Comparison of ENCODE assay signal across 20 cellular contexts in genomic region chr9:83441390-83441789, GRCh38.
DNase-seq lines count a peak whose midpoint lies in the region; ATAC-seq and TF ChIP-seq lines count a peak whose summit lies in the region.
"Had no signal": no experiment of that assay in that cellular context is flagged by ENCODE, and none has a peak within 500 bp of the region (broad histone marks: within the 10 kb centered on the region; RNA-seq: fewer than 3 reads in every experiment).

No MANE protein-coding gene starts in this region.

- H2BK120ac ChIP-seq in trophoblast cell (ENCODE audit: insufficient read depth, low read length, poor library complexity) (no peak overlapping the region), H9 (ENCODE audit: low read depth, low read length, poor library complexity, severe bottlenecking) (no peak overlapping the region)

- no peak overlapping the region for H3K4me3 Mint-ChIP-seq in H9
- H3K4me3 Mint-ChIP-seq: activated CD4-positive, alpha-beta T cell treated with anti-CD3 and anti-CD28 coated beads for 36 hours; activated naive CD8-positive, alpha-beta T cell treated with anti-CD3 and anti-CD28 coated beads, Interleukin-2, amount 10 ng/mL, durations not matched to agents 7 days and 5 days had no signal

- DNase-seq in AG08395 (ENCODE audit: low spot score) (peak; percentile 13), M059J (ENCODE audit: low read depth) (peak; percentile 54), body of pancreas (peak in 3 of 4 donors; percentile 33 to 51 (median 38)), trophoblast cell (peak; percentile 55 to 85), H9 (no peak)
- DNase-seq: activated CD4-positive, alpha-beta T cell treated with anti-CD3 and anti-CD28 coated beads for 36 hours; activated naive CD8-positive, alpha-beta T cell treated with anti-CD3 and anti-CD28 coated beads, Interleukin-2, amount 10 ng/mL, durations not matched to agents 7 days and 5 days; AML-193; cortex of kidney; foreskin melanocyte; MV-4-11; NCI-H2081 treated with DMSO at 0.1 percent for 48 hours; NCI-H510A treated with DMSO at 0.1 percent for 48 hours; OCI-M1; stimulated activated CD4-positive, alpha-beta T cell treated with anti-CD3 and anti-CD28 coated beads, Interleukin-12 subunit alpha, Interleukin-12 subunit beta, amount 100 ng/mL, for 4 hours had no signal

- H4K8ac ChIP-seq in trophoblast cell (ENCODE audit: low read depth, low read length), result no peak overlapping the region
- H4K8ac ChIP-seq in H9 (replicated peaks; ENCODE audit: insufficient read length, low read depth, low read length), result no peak overlapping the region

- no peak for ATAC-seq in body of pancreas
- ATAC-seq in GM19023 (IDR thresholded peaks at IDR 0.05; ENCODE audit: unreplicated experiment), result no peak
- no peak for ATAC-seq in HG03135 (IDR thresholded peaks at IDR 0.05; ENCODE audit: unreplicated experiment)
- ATAC-seq: activated CD4-positive, alpha-beta T cell treated with anti-CD3 and anti-CD28 coated beads for 36 hours had no signal

- no peak overlapping the region for H2BK20ac ChIP-seq in H9 (ENCODE audit: low read depth, low read length, poor library complexity, severe bottlenecking)

- no peak overlapping the region for H3K23ac ChIP-seq in trophoblast cell (ENCODE audit: low read length)
- no peak overlapping the region for H3K23ac ChIP-seq in H9 (ENCODE audit: insufficient read length, low read depth, low read length)

- H4K91ac ChIP-seq in trophoblast cell (ENCODE audit: low read depth, low read length), result no peak overlapping the region
- H4K91ac ChIP-seq in H9 (ENCODE audit: insufficient read length, low read depth, low read length), result no peak overlapping the region

- no peak overlapping the region for H3T11ph ChIP-seq in H9 (ENCODE audit: low read length)

- H3K79me1 ChIP-seq in trophoblast cell (ENCODE audit: low read length), result no peaks in the 10 kb centered on the region
- H3K79me1 ChIP-seq in H9 (ENCODE audit: insufficient read depth, low read depth, low read length, poor library complexity, severe bottlenecking), result no peaks in the 10 kb centered on the region

- TF ChIP-seq CTCF in body of pancreas (IDR thresholded peaks at IDR 0.05) (no peak), H9 (conservative IDR thresholded peaks at IDR 0.05) (no peak)

- no peaks in the 10 kb centered on the region for H3K4me1 Mint-ChIP-seq in H9
- H3K4me1 Mint-ChIP-seq: activated CD4-positive, alpha-beta T cell treated with anti-CD3 and anti-CD28 coated beads for 36 hours; activated naive CD8-positive, alpha-beta T cell treated with anti-CD3 and anti-CD28 coated beads, Interleukin-2, amount 10 ng/mL, durations not matched to agents 7 days and 5 days had no signal

- H2BK5ac ChIP-seq in trophoblast cell (ENCODE audit: low read depth, low read length, poor library complexity) (no peak overlapping the region), H9 (ENCODE audit: insufficient read length, low read length) (no peak overlapping the region)

- no peaks in the 10 kb centered on the region for H4K20me1 ChIP-seq in H9 (ENCODE audit: control insufficient read depth, insufficient read depth, insufficient read length)

- H3K4me1 ChIP-seq in body of pancreas (peaks cover 22% of the 10 kb centered on the region), trophoblast cell (ENCODE audit: control insufficient read depth in 1 of 2, insufficient read depth in 2 of 2, low read length in 2 of 2) (no peaks in the 10 kb centered on the region), H9 (ENCODE audit: insufficient read depth, low read length) (no peaks in the 10 kb centered on the region)

- H2BK12ac ChIP-seq in trophoblast cell (ENCODE audit: low read length) (no peak overlapping the region), H9 (ENCODE audit: insufficient read length, low read depth, low read length) (no peak overlapping the region)

- no peaks in the 10 kb centered on the region for H3K23me2 ChIP-seq in H9 (ENCODE audit: insufficient read length, low read depth, low read length, poor library complexity, severe bottlenecking)

- H3K4me2 ChIP-seq in trophoblast cell (ENCODE audit: low read length) (no peak overlapping the region), H9 (ENCODE audit: insufficient read depth, insufficient read length, low read length) (no peak overlapping the region)

- H3K27me3 ChIP-seq in body of pancreas (no peaks in the 10 kb centered on the region), trophoblast cell (ENCODE audit: insufficient read depth, low read length) (no peaks in the 10 kb centered on the region), H9 (ENCODE audit: insufficient read depth, low read length) (no peaks in the 10 kb centered on the region)

- WGBS in body of pancreas, 2 donors, result 23 to 33% methylated on average over 3 of the region's 3 CpGs
- no CpG with 5 or more reads among the region's 3 CpGs for WGBS in trophoblast cell (ENCODE audit: extremely low coverage, insufficient coverage, insufficient read length)
- no CpG with 5 or more reads among the region's 3 CpGs for WGBS in H9 (ENCODE audit: extremely low coverage, insufficient read length, low lambda C conversion rate)

- H3K36me3 Mint-ChIP-seq in H9 (ENCODE audit: insufficient read depth in 1 of 3, low read depth in 3 of 3), result no peaks in the 10 kb centered on the region
- H3K36me3 Mint-ChIP-seq: activated naive CD8-positive, alpha-beta T cell treated with anti-CD3 and anti-CD28 coated beads, Interleukin-2, amount 10 ng/mL, durations not matched to agents 7 days and 5 days had no signal

- H3K27ac ChIP-seq in body of pancreas, result peak overlapping the region in 2 of 4 donors; percentile 11 to 37
- no peak overlapping the region for H3K27ac ChIP-seq in trophoblast cell (ENCODE audit: low read depth, low read length)
- H3K27ac ChIP-seq in H9 (ENCODE audit: insufficient read length, low read depth, low read length), result no peak overlapping the region
- H3K27ac ChIP-seq: HL-60, SK-N-MC had no signal

- H3K14ac ChIP-seq in trophoblast cell (ENCODE audit: low read length) (no peak overlapping the region), H9 (ENCODE audit: insufficient read depth, low read length) (no peak overlapping the region)

- H3K4ac ChIP-seq in trophoblast cell (ENCODE audit: low read depth, low read length) (no peak overlapping the region), H9 (ENCODE audit: low read depth, low read length) (no peak overlapping the region)

- H2AFZ ChIP-seq in trophoblast cell (ENCODE audit: insufficient read depth, low read length, poor library complexity) (no peak overlapping the region), H9 (ENCODE audit: low read length) (no peak overlapping the region)

- H3K79me2 ChIP-seq in trophoblast cell (ENCODE audit: control insufficient read depth, insufficient read depth, low read length, poor library complexity), result no peaks in the 10 kb centered on the region
- H3K79me2 ChIP-seq in H9 (ENCODE audit: insufficient read depth, low read length), result no peaks in the 10 kb centered on the region

- no peaks in the 10 kb centered on the region for H3K9me3 Mint-ChIP-seq in H9
- H3K9me3 Mint-ChIP-seq: activated T-helper 2 cell treated with anti-CD3 and anti-CD28 coated beads, Interferon-gamma antibody, Interleukin-2, Interleukin-4, amounts not matched to agents 10 μg/mL and 5 μg/mL and 100 μg/mL, durations not matched to agents 14 hours and 24 hours and 36 hours had no signal

- H3K9me3 ChIP-seq in body of pancreas (no peaks in the 10 kb centered on the region), trophoblast cell (ENCODE audit: insufficient read depth, low read depth, low read length) (no peaks in the 10 kb centered on the region), H9 (ENCODE audit: control insufficient read depth, low read depth, low read length) (no peaks in the 10 kb centered on the region)

- H2BK15ac ChIP-seq in H9 (ENCODE audit: low read depth, low read length), result no peak overlapping the region

- no peak overlapping the region for H2AK5ac ChIP-seq in trophoblast cell (ENCODE audit: low read length)
- no peak overlapping the region for H2AK5ac ChIP-seq in H9 (ENCODE audit: insufficient read length, low read length)

- no peak overlapping the region for H3K56ac ChIP-seq in H9 (ENCODE audit: insufficient read length, low read depth, low read length)

- H3K9ac ChIP-seq in trophoblast cell (ENCODE audit: low read length), result no peak overlapping the region
- H3K9ac ChIP-seq in H9 (ENCODE audit: extremely low read depth, insufficient read length, low read length), result no peak overlapping the region

- intact Hi-C loops in body of pancreas (cut with DNase I), result no loop called here

- no peak overlapping the region for H3K18ac ChIP-seq in trophoblast cell (ENCODE audit: low read length)
- H3K18ac ChIP-seq in H9 (ENCODE audit: insufficient read length, low read depth, low read length), result no peak overlapping the region

- no peak overlapping the region for H3K27ac Mint-ChIP-seq in H9
- H3K27ac Mint-ChIP-seq: activated CD4-positive, alpha-beta T cell treated with anti-CD3 and anti-CD28 coated beads for 36 hours; activated naive CD8-positive, alpha-beta T cell treated with anti-CD3 and anti-CD28 coated beads, Interleukin-2, amount 10 ng/mL, durations not matched to agents 7 days and 5 days; activated T-helper 2 cell treated with anti-CD3 and anti-CD28 coated beads, Interferon-gamma antibody, Interleukin-2, Interleukin-4, amounts not matched to agents 10 μg/mL and 5 μg/mL and 100 μg/mL, durations not matched to agents 14 hours and 24 hours and 36 hours had no signal

- no peak overlapping the region for H4K5ac ChIP-seq in H9 (ENCODE audit: insufficient read length, low read depth, low read length)

- no peak overlapping the region for H3K4me3 ChIP-seq in body of pancreas
- H3K4me3 ChIP-seq in trophoblast cell (ENCODE audit: low read depth, low read length), result no peak overlapping the region
- H3K4me3 ChIP-seq: SK-N-MC had no signal

- no peaks in the 10 kb centered on the region for H3K36me3 ChIP-seq in body of pancreas (replicated peaks in 1 of 2; ENCODE audit: insufficient read depth in 1 of 2, low read depth in 2 of 2)
- H3K36me3 ChIP-seq in trophoblast cell (ENCODE audit: control insufficient read depth in 1 of 2, insufficient read depth in 2 of 2, low read length in 2 of 2), result no peaks in the 10 kb centered on the region

- no peak for TF ChIP-seq POLR2A in body of pancreas (IDR thresholded peaks at IDR 0.05)

- no peaks in the 10 kb centered on the region for H3K27me3 Mint-ChIP-seq in H9 (ENCODE audit: low read depth)
- H3K27me3 Mint-ChIP-seq: activated CD4-positive, alpha-beta T cell treated with anti-CD3 and anti-CD28 coated beads for 36 hours; activated naive CD8-positive, alpha-beta T cell treated with anti-CD3 and anti-CD28 coated beads, Interleukin-2, amount 10 ng/mL, durations not matched to agents 7 days and 5 days had no signal

- H4K12ac ChIP-seq in trophoblast cell (ENCODE audit: low read depth, low read length), result no peak overlapping the region
